In the genomic region with DNA sequence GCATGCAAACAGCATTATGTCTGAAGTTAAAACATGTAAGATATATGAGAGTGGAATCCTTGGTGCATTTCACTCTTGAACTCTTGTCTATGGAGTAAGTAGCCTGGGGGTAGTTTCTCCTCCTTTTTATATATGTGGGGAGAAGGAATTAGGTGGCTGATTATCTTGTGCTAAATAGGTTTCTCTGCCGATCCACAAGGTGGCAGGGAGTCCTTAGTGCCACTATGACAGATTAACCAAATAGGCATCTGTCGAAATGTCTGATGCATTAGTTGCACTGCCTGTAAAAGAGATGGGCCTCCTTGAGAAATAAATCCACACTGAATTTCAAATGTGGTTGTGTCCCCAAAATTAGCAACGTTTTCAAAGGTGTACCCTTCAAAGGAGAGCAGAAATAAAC, we compare ENCODE assay signal across 24 cellular contexts.
DNase-seq lines count a peak whose midpoint lies in the region; TF ChIP-seq lines count a peak whose summit lies in the region.
"Had no signal": no experiment of that assay in that cellular context is flagged by ENCODE, and none has a peak within 500 bp of the region (broad histone marks: within the 10 kb centered on the region; RNA-seq: fewer than 3 reads in every experiment).

No MANE protein-coding gene starts in this region.

- no peaks in the 10 kb centered on the region for H3K27me3 ChIP-seq in GM06990 (replicated peaks; ENCODE audit: control insufficient read depth, insufficient read depth, low read length)
- no peaks in the 10 kb centered on the region for H3K27me3 ChIP-seq in endodermal cell (ENCODE audit: control insufficient read depth, insufficient read depth, low read length, poor library complexity, severe bottlenecking)
- H3K27me3 ChIP-seq: SJSA1 had no signal

- TF ChIP-seq CTCF in GM06990 (IDR thresholded peaks at IDR 0.05; ENCODE audit: insufficient read depth, low read length, poor library complexity, severe bottlenecking): peak; percentile 7
- TF ChIP-seq CTCF in endodermal cell (conservative IDR thresholded peaks at IDR 0.05): peak; percentile 52
- TF ChIP-seq CTCF in mesothelial cell of epicardium (IDR thresholded peaks at IDR 0.05; ENCODE audit: unreplicated experiment): no peak

- H3K9ac ChIP-seq in endodermal cell (ENCODE audit: extremely low read depth, low read length, poor library complexity, severe bottlenecking): no peak overlapping the region

- H3K9me3 ChIP-seq in endodermal cell (ENCODE audit: control insufficient read depth, low read length): peaks cover 16% of the 10 kb centered on the region
- H3K9me3 ChIP-seq: lower lobe of right lung, SJSA1 had no signal

- no peak overlapping the region for H3K27ac ChIP-seq in endodermal cell (ENCODE audit: low read depth, low read length)
- H3K27ac ChIP-seq: epithelial cell of prostate, lower lobe of right lung, PC-9, SJSA1 had no signal

- peaks cover 3% of the 10 kb centered on the region for H3K4me1 Mint-ChIP-seq in endodermal cell
- peaks cover 5% of the 10 kb centered on the region for H3K4me1 Mint-ChIP-seq in mesothelial cell of epicardium
- H3K4me1 Mint-ChIP-seq: activated CD4-positive, alpha-beta T cell treated with anti-CD3 and anti-CD28 coated beads, Interleukin-2, amount 10 ng/mL, durations not matched to agents 7 days and 5 days; activated T-helper 17 cell treated with anti-CD3 and anti-CD28 coated beads, Interleukin-2, amount 50 U/mL, for 72 hours; central memory CD8-positive, alpha-beta T cell; stimulated activated naive B cell treated with anti-CD40 and anti-IgM and Interleukin-4, amounts not matched to agents 10 μg/mL and 1 μg/mL and 100 μg/mL, for 72 hours had no signal

- H3K4me3 Mint-ChIP-seq in endodermal cell (no peak overlapping the region), mesothelial cell of epicardium (no peak overlapping the region)
- H3K4me3 Mint-ChIP-seq: activated CD4-positive, alpha-beta T cell treated with anti-CD3 and anti-CD28 coated beads, Interleukin-2, amount 10 ng/mL, durations not matched to agents 7 days and 5 days; activated naive CD8-positive, alpha-beta T cell; activated T-helper 17 cell treated with anti-CD3 and anti-CD28 coated beads, Interleukin-2, amount 50 U/mL, for 72 hours; central memory CD8-positive, alpha-beta T cell; stimulated activated naive B cell treated with anti-CD40 and anti-IgM and Interleukin-4, amounts not matched to agents 10 μg/mL and 1 μg/mL and 100 μg/mL, for 72 hours; T-helper 1 cell treated with Interleukin-12 subunit alpha and Interleukin-12 subunit beta and Interleukin-4 antibody, amounts not matched to agents 30 μg/mL and 1 μg/mL, for 36 hours had no signal

- H3K27ac Mint-ChIP-seq in endodermal cell: no peak overlapping the region
- H3K27ac Mint-ChIP-seq in mesothelial cell of epicardium: no peak overlapping the region
- H3K27ac Mint-ChIP-seq: activated CD4-positive, alpha-beta T cell treated with anti-CD3 and anti-CD28 coated beads, Interleukin-2, amount 10 ng/mL, durations not matched to agents 7 days and 5 days; activated naive CD8-positive, alpha-beta T cell; activated T-helper 17 cell treated with anti-CD3 and anti-CD28 coated beads, Interleukin-2, amount 50 U/mL, for 72 hours; stimulated activated naive B cell treated with anti-CD40 and anti-IgM and Interleukin-4, amounts not matched to agents 10 μg/mL and 1 μg/mL and 100 μg/mL, for 72 hours; T-helper 1 cell treated with Interleukin-12 subunit alpha and Interleukin-12 subunit beta and Interleukin-4 antibody, amounts not matched to agents 30 μg/mL and 1 μg/mL, for 36 hours had no signal

- no peaks in the 10 kb centered on the region for H3K4me1 ChIP-seq in endodermal cell (ENCODE audit: control insufficient read depth, insufficient read depth, low read length)
- H3K4me1 ChIP-seq: lower lobe of right lung, SJSA1 had no signal

- H3K36me3 ChIP-seq in GM06990 (ENCODE audit: control insufficient read depth, insufficient read depth, low read length): no peaks in the 10 kb centered on the region
- H3K36me3 ChIP-seq in endodermal cell (ENCODE audit: control insufficient read depth, insufficient read depth, low read length): no peaks in the 10 kb centered on the region
- H3K36me3 ChIP-seq: lower lobe of right lung, SJSA1 had no signal

- H3K27me3 Mint-ChIP-seq in endodermal cell (ENCODE audit: insufficient read depth) (no peaks in the 10 kb centered on the region), mesothelial cell of epicardium (ENCODE audit: low read depth) (no peaks in the 10 kb centered on the region)
- H3K27me3 Mint-ChIP-seq: activated CD4-positive, alpha-beta T cell treated with anti-CD3 and anti-CD28 coated beads, Interleukin-2, amount 10 ng/mL, durations not matched to agents 7 days and 5 days; central memory CD8-positive, alpha-beta T cell; stimulated activated naive B cell treated with anti-CD40 and anti-IgM and Interleukin-4, amounts not matched to agents 10 μg/mL and 1 μg/mL and 100 μg/mL, for 72 hours had no signal

- DNase-seq in Ammon's horn (ENCODE audit: low spot score) (peak; percentile 4), GM06990 (ENCODE audit: extremely low read depth, insufficient read length) (no peak), NCI-H69 (lab: John Stamatoyannopoulos, UW) (peak; percentile 25), endodermal cell (no peak), mesothelial cell of epicardium (ENCODE audit: low spot score in 2 of 2, unreplicated experiment in 2 of 2) (no peak), NCI-H526 treated with DMSO at 0.1 percent for 48 hours (lab: John Stamatoyannopoulos, UW) (no peak)
- DNase-seq in stimulated activated naive CD4-positive, alpha-beta T cell (lab: John Stamatoyannopoulos, UW): no peak
- DNase-seq: activated CD4-positive, alpha-beta T cell treated with anti-CD3 and anti-CD28 coated beads, Interleukin-2, amount 10 ng/mL, durations not matched to agents 7 days and 5 days; AML-193; DND-41; hippocampal formation; IMR-90; lower lobe of right lung; NCI-H1436 treated with DMSO at 0.1 percent for 48 hours; NCI-H748 treated with DMSO at 0.1 percent for 48 hours; PC-9; stimulated activated naive B cell treated with anti-CD40 and anti-IgM and Interleukin-4, amounts not matched to agents 10 μg/mL and 1 μg/mL and 100 μg/mL, for 72 hours had no signal

- H3K4me3 ChIP-seq in GM06990 (replicated peaks; ENCODE audit: low read depth, low read length): no peak overlapping the region
- H3K4me3 ChIP-seq in endodermal cell (ENCODE audit: low read length): no peak overlapping the region
- H3K4me3 ChIP-seq: lower lobe of right lung, PC-9, SJSA1, smooth muscle cell had no signal

- H3K36me3 Mint-ChIP-seq in endodermal cell (ENCODE audit: low read depth): no peaks in the 10 kb centered on the region
- H3K36me3 Mint-ChIP-seq in mesothelial cell of epicardium: peaks cover 6% of the 10 kb centered on the region
- H3K36me3 Mint-ChIP-seq: activated naive CD8-positive, alpha-beta T cell; stimulated activated naive B cell treated with anti-CD40 and anti-IgM and Interleukin-4, amounts not matched to agents 10 μg/mL and 1 μg/mL and 100 μg/mL, for 72 hours had no signal

- H3K9me3 Mint-ChIP-seq in endodermal cell (no peaks in the 10 kb centered on the region), mesothelial cell of epicardium (peaks cover 24% of the 10 kb centered on the region)
- H3K9me3 Mint-ChIP-seq: activated CD4-positive, alpha-beta T cell treated with anti-CD3 and anti-CD28 coated beads, Interleukin-2, amount 10 ng/mL, durations not matched to agents 7 days and 5 days; activated T-helper 17 cell treated with anti-CD3 and anti-CD28 coated beads, Interleukin-2, amount 50 U/mL, for 72 hours; central memory CD8-positive, alpha-beta T cell; stimulated activated naive B cell treated with anti-CD40 and anti-IgM and Interleukin-4, amounts not matched to agents 10 μg/mL and 1 μg/mL and 100 μg/mL, for 72 hours; T-helper 1 cell treated with Interleukin-12 subunit alpha and Interleukin-12 subunit beta and Interleukin-4 antibody, amounts not matched to agents 30 μg/mL and 1 μg/mL, for 36 hours had no signal

- WGBS in endodermal cell (ENCODE audit: insufficient coverage in 1 of 2, insufficient read length in 1 of 2), 2 experiments: 62 to 88% methylated on average over 1 to 3 of the region's 3 CpGs

Comparison
In these comparisons a context has a peak if more than half of its experiments do, and no peak if none do; other contexts are left out.
1. DNase-seq: peak in Ammon's horn (single experiment) and NCI-H69 (single experiment); none in GM06990 (single experiment), endodermal cell (single experiment), mesothelial cell of epicardium (0 of 2), NCI-H526 treated with DMSO at 0.1 percent for 48 hours (single experiment) and stimulated activated naive CD4-positive, alpha-beta T cell (0 of 6).